Comparison of ENCODE assay signal across 22 cellular contexts in the genomic region with DNA sequence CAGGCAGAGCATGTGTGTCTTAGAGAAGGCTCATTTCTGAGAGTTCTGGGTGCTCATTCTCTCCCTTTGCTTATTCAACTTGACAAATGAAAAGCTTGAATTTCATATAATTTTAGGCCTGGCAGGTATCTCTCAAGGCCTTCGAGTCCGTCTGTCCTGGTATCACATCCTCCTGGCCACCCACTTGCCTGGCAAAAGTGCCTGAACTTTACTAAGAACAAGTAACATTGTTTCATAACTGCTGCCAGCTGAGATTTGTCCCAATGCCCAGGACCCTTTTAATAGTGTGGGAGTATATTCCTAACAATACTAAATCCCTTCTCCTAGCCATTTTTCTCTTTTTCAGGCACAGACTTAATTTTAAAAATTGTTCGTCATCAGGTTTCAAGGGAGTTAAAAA. TPM values are rescaled to one million over a fixed set of nuclear protein-coding genes. Genes with fewer than 3 reads are reported as not detected.
DNase-seq lines count a peak whose midpoint lies in the region; ATAC-seq and TF ChIP-seq lines count a peak whose summit lies in the region.
"Had no signal": no experiment of that assay in that cellular context is flagged by ENCODE, and none has a peak within 500 bp of the region (broad histone marks: within the 10 kb centered on the region; RNA-seq: fewer than 3 reads in every experiment).

No MANE protein-coding gene starts in this region.

- DNase-seq in coronary artery (ENCODE audit: low spot score) (no peak), left ventricle myocardium superior (no peak), sigmoid colon (no peak), tibial artery (peak in 1 of 2 donors; percentile 48), putamen (ENCODE audit: low spot score) (no peak), COLO829 (ENCODE audit: low spot score) (no peak)
- no peak for DNase-seq in stimulated activated CD4-positive, alpha-beta T cell treated with anti-CD3 and anti-CD28 coated beads, Interleukin-15, amount 100 ng/mL, for 24 hours
- DNase-seq: activated CD4-positive, CD25-positive, alpha-beta regulatory T cell treated with anti-CD3 and anti-CD28 coated beads, Interleukin-2, amount 50 U/mL, for 72 hours; activated CD8-positive, alpha-beta T cell treated with anti-CD3 and anti-CD28 coated beads for 36 hours; DMS153; GOT3; NCI-H1417; NCI-H446 treated with DMSO at 0.1 percent for 48 hours; stimulated activated CD4-positive, alpha-beta T cell treated with anti-CD3 and anti-CD28 coated beads, Interleukin-4, amount 100 ng/mL, for 1 hour; T-helper 17 cell; transverse colon had no signal

- H3K27ac ChIP-seq in coronary artery (peak overlapping the region; percentile 79 to 84), sigmoid colon (peak overlapping the region in 3 of 4 donors; percentile 9 to 52 (median 31)), tibial artery (peak overlapping the region; percentile 62 to 66)
- H3K27ac ChIP-seq: cardiac muscle cell, KMS-11, neutrophil, transverse colon had no signal

- H3K9me3 ChIP-seq in sigmoid colon (no peaks in the 10 kb centered on the region), tibial artery (no peaks in the 10 kb centered on the region)
- H3K9me3 ChIP-seq: neutrophil, SK-N-SH, transverse colon had no signal

- no peak for TF ChIP-seq EP300 in sigmoid colon (IDR thresholded peaks at IDR 0.05)

- H3K4me1 ChIP-seq in sigmoid colon (peaks cover 0 to 9% (median 0%) of the 10 kb centered on the region in 4 donors), tibial artery (peaks cover 0 to 39% (median 22%) of the 10 kb centered on the region in 4 donors)

- H3K36me3 ChIP-seq in sigmoid colon (peaks cover 5 to 54% (median 17%) of the 10 kb centered on the region in 4 donors), tibial artery (peaks cover 16 to 46% (median 39%) of the 10 kb centered on the region in 3 donors)
- H3K36me3 ChIP-seq: neutrophil, transverse colon had no signal

- ATAC-seq in left ventricle myocardium superior, result peak; percentile 34
- ATAC-seq: activated CD8-positive, alpha-beta T cell treated with anti-CD3 and anti-CD28 coated beads for 36 hours; activated naive CD4-positive, alpha-beta T cell treated with anti-CD3 and anti-CD28 coated beads, Interleukin-2, amount 50 U/mL, for 72 hours; stimulated activated effector memory CD8-positive, alpha-beta T cell treated with anti-CD3 and anti-CD28 coated beads, Interleukin-12 subunit alpha, Interleukin-12 subunit beta, amount 100 ng/mL, for 72 hours; T-helper 17 cell had no signal

- intact Hi-C loops in left ventricle myocardium superior (cut with micrococcal nuclease), result no loop called here
- intact Hi-C loops in sigmoid colon (cut with DNase I), result no loop called here
- intact Hi-C loops in tibial artery (cut with DNase I; ENCODE audit: low total_unique reads), result no loop called here

- H3K4me3 ChIP-seq in coronary artery (no peak overlapping the region), sigmoid colon (no peak overlapping the region), tibial artery (no peak overlapping the region)
- H3K4me3 ChIP-seq: cardiac muscle cell, transverse colon had no signal

- no peak for TF ChIP-seq POLR2A in sigmoid colon (IDR thresholded peaks at IDR 0.05)

- WGBS in sigmoid colon, 2 donors, result 91 to 95% methylated on average over 3 of the region's 3 CpGs

- H3K27me3 ChIP-seq in sigmoid colon, result no peaks in the 10 kb centered on the region
- H3K27me3 ChIP-seq in tibial artery, result no peaks in the 10 kb centered on the region
- H3K27me3 ChIP-seq: cardiac muscle cell, neutrophil, transverse colon had no signal

- TF ChIP-seq CTCF in coronary artery (IDR thresholded peaks at IDR 0.05) (no peak), sigmoid colon (IDR thresholded peaks at IDR 0.05) (no peak), tibial artery (IDR thresholded peaks at IDR 0.05) (no peak)

RNA-seq across cellular contexts. Expression of a gene that starts 18.1 kb away (rescaled TPM):
- total RNA-seq in left ventricle myocardium superior (54.8 TPM), sigmoid colon (10 to 100 TPM; 13.7 to 26.6 (median 24.3) TPM)
- polyA plus RNA-seq in sigmoid colon, result 1 to 10 TPM; 1.2 to 6.6 (median 3.6) TPM

RNA-seq across cellular contexts. Expression of a gene that starts 56.4 kb away (rescaled TPM):
- total RNA-seq in left ventricle myocardium superior (4.7 TPM), sigmoid colon (1 to 10 TPM; 1.1 to 3.6 (median 2.7) TPM)
- polyA plus RNA-seq in sigmoid colon, result 1 to 10 TPM; 1.9 to 2.5 (median 2.4) TPM
- total RNA-seq: activated CD8-positive, alpha-beta T cell treated with anti-CD3 and anti-CD28 coated beads for 36 hours had no signal

RNA-seq across cellular contexts. Expression of a gene that starts 56.8 kb away (rescaled TPM):
- total RNA-seq in left ventricle myocardium superior (79.8 TPM), sigmoid colon (10 to 100 TPM; 10.3 to 20.2 (median 12.6) TPM)
- 10 to 100 TPM in 1 of 3 donors, 1 to 10 TPM in 2; 1.6 to 10.2 (median 3.0) TPM for polyA plus RNA-seq in sigmoid colon
- total RNA-seq: activated CD8-positive, alpha-beta T cell treated with anti-CD3 and anti-CD28 coated beads for 36 hours; activated naive CD4-positive, alpha-beta T cell treated with anti-CD3 and anti-CD28 coated beads, Interleukin-2, amount 50 U/mL, for 72 hours had no signal

Comparison
In these comparisons a context has a peak if more than half of its experiments do, and no peak if none do; other contexts are left out.
1. H3K27ac ChIP-seq: peak in every context shown above with its lines; median percentile 82 in coronary artery; 64 in tibial artery; 31 in sigmoid colon.